In the genomic region with DNA sequence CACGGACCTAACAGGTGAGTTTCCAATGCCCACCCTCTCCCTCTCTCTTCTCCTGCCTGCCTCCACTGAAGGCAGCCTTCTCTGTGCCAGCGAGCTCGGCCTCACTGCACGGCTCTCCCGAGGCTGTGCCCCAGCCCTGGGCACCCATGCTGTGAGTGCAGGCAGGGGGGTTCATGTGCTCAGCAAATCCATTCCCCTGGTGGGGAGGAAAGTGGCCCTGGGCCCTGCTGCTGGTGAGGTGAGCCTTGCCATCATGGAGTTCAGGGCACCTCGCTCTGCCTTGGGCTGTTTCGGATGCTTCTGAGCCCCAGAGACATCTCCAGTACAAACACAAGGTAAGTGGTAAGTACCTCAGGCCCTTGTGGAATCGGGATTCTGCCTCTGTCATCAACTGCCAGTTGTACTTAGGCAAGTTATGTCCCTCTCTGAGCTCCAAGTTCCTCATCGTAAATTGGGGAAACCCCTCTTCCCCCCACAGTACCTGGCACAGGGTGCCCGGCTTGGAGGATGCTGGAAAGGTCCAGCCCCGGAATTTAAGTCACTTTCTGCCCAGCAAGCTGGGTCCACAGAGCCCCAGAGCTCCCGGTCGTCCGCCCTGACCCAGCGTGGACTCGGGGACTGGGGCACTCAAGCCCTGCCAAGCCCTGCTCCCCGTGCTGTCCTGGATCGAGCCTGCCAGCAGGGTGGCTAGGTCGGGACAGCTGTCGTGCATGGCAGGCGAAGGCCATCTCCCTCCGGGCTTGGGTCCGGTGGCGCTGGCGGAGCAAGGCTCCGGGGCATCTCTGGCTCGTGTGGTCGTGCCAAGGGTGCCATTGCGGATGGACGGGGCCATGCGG, we compare ENCODE assay signal across 8 cellular contexts. TPM values are rescaled to one million over a fixed set of nuclear protein-coding genes. Genes with fewer than 3 reads are reported as not detected.
DNase-seq lines count a peak whose midpoint lies in the region; ATAC-seq and TF ChIP-seq lines count a peak whose summit lies in the region.

No MANE protein-coding gene starts in this region.

- H3K36me3 ChIP-seq in SJSA1 = peaks cover 51% of the 10 kb centered on the region

- no peak overlapping the region for H3K27ac ChIP-seq in SJSA1

- DNase-seq in SIG-M5 treated with dmso at 0.1 percent for 504 hours (lab: John Stamatoyannopoulos, UW; ENCODE audit: unreplicated experiment) (peak; percentile 60), SIG-M5 (lab: John Stamatoyannopoulos, UW) (no peak), SJSA1 (ENCODE audit: low read depth in 1 of 2, low spot score in 2 of 2) (no peak), epithelial cell of proximal tubule (ENCODE audit: low read depth) (no peak), cerebellar nuclear complex (lab: John Stamatoyannopoulos, UW) (no peak), SHP77 (lab: John Stamatoyannopoulos, UW) (no peak)
- DNase-seq in natural killer cell treated with Interleukin-12 subunit alpha and Interleukin-12 subunit beta and Interleukin-15 and Interleukin-18, amount 100 ng/mL, for 72 hours (ENCODE audit: low spot score) = peak; percentile 55

- no peaks in the 10 kb centered on the region for H3K27me3 ChIP-seq in SJSA1 (replicated peaks)

- H3K9me3 Mint-ChIP-seq in natural killer cell treated with Interleukin-12 subunit alpha and Interleukin-12 subunit beta and Interleukin-15 and Interleukin-18, amount 100 ng/mL, for 72 hours = no peaks in the 10 kb centered on the region

- H3K4me3 ChIP-seq in SJSA1 (peak overlapping the region; percentile 91), epithelial cell of proximal tubule (ENCODE audit: low read depth, low read length) (peak overlapping the region; percentile 85)

- peak overlapping the region; percentile 75 for H3K4me3 Mint-ChIP-seq in natural killer cell treated with Interleukin-12 subunit alpha and Interleukin-12 subunit beta and Interleukin-15 and Interleukin-18, amount 100 ng/mL, for 72 hours

- no peaks in the 10 kb centered on the region for H3K36me3 Mint-ChIP-seq in natural killer cell treated with Interleukin-12 subunit alpha and Interleukin-12 subunit beta and Interleukin-15 and Interleukin-18, amount 100 ng/mL, for 72 hours

- no peaks in the 10 kb centered on the region for H3K27me3 Mint-ChIP-seq in natural killer cell treated with Interleukin-12 subunit alpha and Interleukin-12 subunit beta and Interleukin-15 and Interleukin-18, amount 100 ng/mL, for 72 hours

- H3K4me1 Mint-ChIP-seq in natural killer cell treated with Interleukin-12 subunit alpha and Interleukin-12 subunit beta and Interleukin-15 and Interleukin-18, amount 100 ng/mL, for 72 hours (ENCODE audit: low read depth in 2 of 2) = peaks cover 5 to 12% of the 10 kb centered on the region in 2 donors

- peak overlapping the region; percentile 39 to 41 for H3K27ac Mint-ChIP-seq in natural killer cell treated with Interleukin-12 subunit alpha and Interleukin-12 subunit beta and Interleukin-15 and Interleukin-18, amount 100 ng/mL, for 72 hours

- peaks cover 14% of the 10 kb centered on the region for H3K4me1 ChIP-seq in SJSA1 (replicated peaks)

- ATAC-seq in HG02981 (IDR thresholded peaks at IDR 0.05; ENCODE audit: unreplicated experiment) = peak; percentile 18
- peak; percentile 7 to 15 for ATAC-seq in natural killer cell treated with Interleukin-12 subunit alpha and Interleukin-12 subunit beta and Interleukin-15 and Interleukin-18, amount 100 ng/mL, for 72 hours

- no peak for TF ChIP-seq CTCF in epithelial cell of proximal tubule (conservative IDR thresholded peaks at IDR 0.05; ENCODE audit: low read depth, low read length)

- H3K9me3 ChIP-seq in SJSA1 (replicated peaks) = no peaks in the 10 kb centered on the region

RNA-seq across cellular contexts. Expression of gene NUDT16L1, which starts 0.7 kb away (rescaled TPM):
- 63.5 and 83.0 TPM in 2 replicates for total RNA-seq in SJSA1 (2014; rRNA removed; shearing (Covaris generic))
- total RNA-seq in epithelial cell of proximal tubule = 23.8 and 37.4 TPM in 2 replicates
- total RNA-seq in natural killer cell treated with Interleukin-12 subunit alpha and Interleukin-12 subunit beta and Interleukin-15 and Interleukin-18, amount 100 ng/mL, for 72 hours = 10 to 100 TPM; 37.3 to 57.0 TPM

RNA-seq across cellular contexts. Expression of gene ANKS3, which starts 41.4 kb away (rescaled TPM):
- total RNA-seq in SJSA1 (2014; rRNA removed; shearing (Covaris generic)) = 20.9 and 21.9 TPM in 2 replicates
- total RNA-seq in epithelial cell of proximal tubule = 13.7 and 22.4 TPM in 2 replicates
- total RNA-seq in natural killer cell treated with Interleukin-12 subunit alpha and Interleukin-12 subunit beta and Interleukin-15 and Interleukin-18, amount 100 ng/mL, for 72 hours = 10 to 100 TPM; 19.0 to 39.1 TPM

RNA-seq across cellular contexts. Expression of gene DNAAF8, which starts 41.7 kb away (rescaled TPM):
- total RNA-seq in SJSA1 (2014; rRNA removed; shearing (Covaris generic)) = 0.38 and 1.1 TPM in 2 replicates
- total RNA-seq in epithelial cell of proximal tubule = 2.0 TPM in 1 of 2 replicates, not detected in the other
- total RNA-seq in natural killer cell treated with Interleukin-12 subunit alpha and Interleukin-12 subunit beta and Interleukin-15 and Interleukin-18, amount 100 ng/mL, for 72 hours = under 1 TPM in 1 of 2 donors, not detected in 1; 0.53 TPM

Comparison
In these comparisons a context has a peak if more than half of its experiments do, and no peak if none do; other contexts are left out.
1. DNase-seq: peak in SIG-M5 treated with dmso at 0.1 percent for 504 hours (single experiment) and natural killer cell treated with Interleukin-12 subunit alpha and Interleukin-12 subunit beta and Interleukin-15 and Interleukin-18, amount 100 ng/mL, for 72 hours (single experiment); none in SIG-M5 (single experiment), SJSA1 (0 of 2), epithelial cell of proximal tubule (single experiment), cerebellar nuclear complex (0 of 2) and SHP77 (0 of 2).